Comparison of ENCODE assay signal across 30 cellular contexts in genomic region chr10:120420421-120420820, GRCh38. TPM values are rescaled to one million over a fixed set of nuclear protein-coding genes. Genes with fewer than 3 reads are reported as not detected.
"Had no signal": no experiment of that assay in that cellular context is flagged by ENCODE, and none has a peak within 500 bp of the region (broad histone marks: within the 10 kb centered on the region; RNA-seq: fewer than 3 reads in every experiment).

No MANE protein-coding gene starts in this region.

- H3K27ac ChIP-seq: adrenal gland, epithelial cell of prostate, esophagus squamous epithelium, left ventricle myocardium inferior, sigmoid colon, stomach, tibial artery, WERI-Rb-1 had no signal

- H3K27me3 ChIP-seq: adrenal gland, esophagus squamous epithelium, sigmoid colon, stomach, tibial artery had no signal

- H3K4me3 ChIP-seq: adrenal gland, esophagus squamous epithelium, left ventricle myocardium inferior, lung, mucosa of descending colon, sigmoid colon, smooth muscle cell, stomach, tibial artery had no signal

- H3K36me3 ChIP-seq: adrenal gland, esophagus squamous epithelium, left ventricle myocardium inferior, sigmoid colon, stomach, tibial artery, WERI-Rb-1 had no signal

- ATAC-seq: activated CD4-positive, CD25-positive, alpha-beta regulatory T cell treated with anti-CD3 and anti-CD28 coated beads, Interleukin-2, amount 50 U/mL, for 24 hours; mucosa of descending colon; natural killer cell treated with Interleukin-12 subunit alpha and Interleukin-12 subunit beta and Interleukin-15 and Interleukin-18, amount 100 ng/mL, for 72 hours; stimulated activated naive B cell treated with anti-CD40 and anti-IgM and Interleukin-4, amounts not matched to agents 10 μg/mL and 1 μg/mL and 100 μg/mL, for 72 hours had no signal

- H3K9me3 ChIP-seq: adrenal gland, esophagus squamous epithelium, mucosa of descending colon, sigmoid colon, stomach, tibial artery had no signal

- DNase-seq: activated CD4-positive, alpha-beta T cell treated with anti-CD3 and anti-CD28 coated beads for 48 hours; activated CD4-positive, alpha-beta T cell treated with anti-CD3 and anti-CD28 coated beads, Interleukin-2, amount 50 U/mL, for 48 hours; activated CD8-positive, alpha-beta memory T cell treated with anti-CD3 and anti-CD28 coated beads for 24 hours; activated effector memory CD4-positive, alpha-beta T cell treated with Interleukin-2 at 50 U/mL for 16 hours; activated naive CD4-positive, alpha-beta T cell treated with Interleukin-2 at 50 U/mL for 16 hours; activated naive CD8-positive, alpha-beta T cell treated with anti-CD3 and anti-CD28 coated beads for 36 hours; adrenal gland; aorta; central memory CD4-positive, alpha-beta T cell; esophagus squamous epithelium; foreskin melanocyte; kidney glomerular epithelial cell; left ventricle myocardium inferior; mesendoderm; mucosa of descending colon; retina; sigmoid colon; stimulated activated CD4-positive, alpha-beta T cell treated with anti-CD3 and anti-CD28 coated beads, Interleukin-2, amount 100 ng/mL, for 24 hours; stimulated activated naive B cell treated with anti-CD40 and anti-IgM and Interleukin-4, amounts not matched to agents 10 μg/mL and 1 μg/mL and 100 μg/mL, for 72 hours; stomach; tibial artery; WERI-Rb-1 had no signal

- H3K4me2 ChIP-seq: smooth muscle cell had no signal

- H3K4me1 ChIP-seq: adrenal gland, esophagus squamous epithelium, left ventricle myocardium inferior, sigmoid colon, stomach, tibial artery had no signal

RNA-seq across cellular contexts. Expression of gene PLPP4, which starts 36.6 kb away (rescaled TPM):
- total RNA-seq: activated naive CD8-positive, alpha-beta T cell treated with anti-CD3 and anti-CD28 coated beads for 36 hours; adrenal gland; aorta; left ventricle myocardium inferior; natural killer cell treated with Interleukin-12 subunit alpha and Interleukin-12 subunit beta and Interleukin-15 and Interleukin-18, amount 100 ng/mL, for 72 hours; posterior vena cava; stomach; T-helper 1 cell treated with Interleukin-12 subunit alpha and Interleukin-12 subunit beta and Interleukin-4 antibody, amounts not matched to agents 30 ng/mL and 1 ng/mL, for 36 hours; ureter had no signal
